In genomic region chr2:36785179-36785795, GRCh38 we compare ENCODE assay signal across 8 cellular contexts.
DNase-seq lines count a peak whose midpoint lies in the region; ATAC-seq and TF ChIP-seq lines count a peak whose summit lies in the region.

No MANE protein-coding gene starts in this region.

- H3K9me3 Mint-ChIP-seq in T-cell = no peaks in the 10 kb centered on the region

- H3K27ac Mint-ChIP-seq in T-cell = no peak overlapping the region

- H3F3A ChIP-seq in smooth muscle cell (ENCODE audit: low read depth) = no peaks in the 10 kb centered on the region

- no peaks in the 10 kb centered on the region for H3K79me2 ChIP-seq in HCT116 (ENCODE audit: insufficient read depth, low read length)
- no peaks in the 10 kb centered on the region for H3K79me2 ChIP-seq in smooth muscle cell (ENCODE audit: low read depth)

- H3K4me1 ChIP-seq in HCT116 (ENCODE audit: control insufficient read depth in 1 of 2, insufficient read depth in 2 of 2, low read length in 2 of 2) (0 out of 4 replicates have a peak, but pooled peaks cover 0 to 3% of the 10 kb centered on the region in 2 experiments), smooth muscle cell (ENCODE audit: low read depth) (peaks cover 4% of the 10 kb centered on the region)

- H3K27me3 ChIP-seq in HCT116 (ENCODE audit: insufficient read depth, low read length) (no peaks in the 10 kb centered on the region; the same call in 1 of the 2 replicates), smooth muscle cell (ENCODE audit: low read depth) (no peaks in the 10 kb centered on the region)

- no TSS peak for BruUV-seq in HCT116 (replicated peaks; lab: Mats Ljungman, UMichigan)

- TF ChIP-seq CTCF in HCT116 (IDR thresholded peaks at IDR 0.05 in 2 of 3, conservative IDR thresholded peaks at IDR 0.05 in 1 of 3; ENCODE audit: borderline replicate concordance in 1 of 3, insufficient read depth in 1 of 3, low read depth in 2 of 3, low read length in 2 of 3) (peak; percentile 68 to 95 (median 94)), NB4 (IDR thresholded peaks at IDR 0.05; ENCODE audit: low read depth, low read length) (peak; percentile 98), smooth muscle cell (IDR thresholded peaks at IDR 0.05; ENCODE audit: borderline replicate concordance, insufficient read depth, poor library complexity, severe bottlenecking) (peak; percentile 96)

- 32% methylated on average over 5 of the region's 5 CpGs for WGBS in smooth muscle cell (ENCODE audit: low lambda C conversion rate)

- no peaks in the 10 kb centered on the region for H3K36me3 Mint-ChIP-seq in T-cell

- H3K27ac ChIP-seq in HCT116 (ENCODE audit: low read depth, low read length) (no peak overlapping the region), smooth muscle cell (ENCODE audit: low read depth) (no peak overlapping the region)

- H3K9ac ChIP-seq in HCT116 (ENCODE audit: low read length) (no peak overlapping the region), smooth muscle cell (ENCODE audit: low read depth) (no peak overlapping the region)

- CTCF ChIA-PET in HCT116 (lab: Charles Lee) = interaction anchor here (0.6 to 1.9 kb wide), 11 partner anchors 8 to 319 kb away, joined by 3 to 7 read pairs (median 4); no protein-coding TSS in a partner anchor
- CTCF ChIA-PET in T-cell (lab: Charles Lee) = interaction anchor here (0.5 to 2.9 kb wide), 11 partner anchors 9 to 432 kb away, joined by 3 to 19 read pairs (median 4); no protein-coding TSS in a partner anchor

- H3K4me3 ChIP-seq in HCT116 (replicated peaks in 1 of 2; ENCODE audit: low read depth in 1 of 2, low read length in 2 of 2) (no peak overlapping the region), NB4 (ENCODE audit: low read depth, low read length) (no peak overlapping the region), smooth muscle cell (no peak overlapping the region)

- peak; percentile 70 for TF ChIP-seq RAD21 in HCT116 (IDR thresholded peaks at IDR 0.05; ENCODE audit: low read depth)

- TF ChIP-seq POLR2A in HCT116 (IDR thresholded peaks at IDR 0.05; ENCODE audit: borderline replicate concordance, extremely low read depth, insufficient read depth, insufficient read length) (no peak), NB4 (IDR thresholded peaks at IDR 0.05; ENCODE audit: extremely low read depth, insufficient read length) (no peak)

- H4K20me1 ChIP-seq in HCT116 (ENCODE audit: insufficient read depth) (no peaks in the 10 kb centered on the region), smooth muscle cell (ENCODE audit: low read depth) (no peaks in the 10 kb centered on the region)

- H3K36me3 ChIP-seq in HCT116 (ENCODE audit: control insufficient read depth in 1 of 2, insufficient read depth in 2 of 2, low read length in 2 of 2) = no peaks in the 10 kb centered on the region
- no peaks in the 10 kb centered on the region for H3K36me3 ChIP-seq in smooth muscle cell (ENCODE audit: low read depth)

- H2AFZ ChIP-seq in HCT116 (ENCODE audit: low read depth, low read length, poor library complexity, severe bottlenecking) = peak overlapping the region; percentile 47
- H2AFZ ChIP-seq in smooth muscle cell (ENCODE audit: low read depth) = no peak overlapping the region

- H3K9me3 ChIP-seq in HCT116 (ENCODE audit: control insufficient read depth in 1 of 2, insufficient read depth in 1 of 2, low read depth in 1 of 2, low read length in 2 of 2) (no peaks in the 10 kb centered on the region), smooth muscle cell (replicated peaks; ENCODE audit: low read depth) (no peaks in the 10 kb centered on the region)

- H3K4me2 ChIP-seq in HCT116 (ENCODE audit: low read length) = peak overlapping the region; percentile 9; the same call in 1 of the 2 replicates
- peak overlapping the region; percentile 27 for H3K4me2 ChIP-seq in smooth muscle cell

- ATAC-seq in HCT116 (peak; percentile 94), T-cell (replicated peaks in 1 of 4) (peak; percentile 65 to 82 (median 78))

- DNase-seq in G401 (ENCODE audit: low spot score) (peak; percentile 63), HCT116 (ENCODE audit: low read depth, low spot score) (peak; percentile 62), NB4 (ENCODE audit: low read depth) (peak; percentile 73), T-cell (peak; percentile 7 to 70 (median 46)), anterior cingulate cortex (lab: John Stamatoyannopoulos, UW) (peak in 33 of 58 donors; percentile 3 to 48 (median 13)), hypothalamus (lab: John Stamatoyannopoulos, UW) (peak in 32 of 51 donors; percentile 0 to 58 (median 10)), smooth muscle cell (lab: John Stamatoyannopoulos, UW; ENCODE audit: unreplicated experiment) (peak; percentile 32), NCI-H446 treated with DMSO at 0.1 percent for 48 hours (lab: John Stamatoyannopoulos, UW) (no peak)

- peaks cover 13 to 16% of the 10 kb centered on the region in 2 donors for H3K27me3 Mint-ChIP-seq in T-cell

- in situ Hi-C loops in G401 (cut with HindIII; ENCODE audit: low sequenced_read_pairs) = no loop called here

- peaks cover 0 to 4% (median 0%) of the 10 kb centered on the region in 3 donors for H3K4me1 Mint-ChIP-seq in T-cell

- H3K9me2 ChIP-seq in HCT116 (ENCODE audit: insufficient read depth) = no peaks in the 10 kb centered on the region

- POLR2A ChIA-PET in HCT116 (lab: Charles Lee) (no interaction called here), T-cell (lab: Charles Lee) (interaction anchor here in 1 of 2 donors (1.1 kb wide), 1 partner anchor 10 kb away, joined by 3 read pairs; no protein-coding TSS in a partner anchor)

- RAD21 ChIA-PET in HCT116 (lab: Charles Lee; ENCODE audit: low non-redundant PET in 1 of 2, low total read pairs in 2 of 2, uncharacterized antibody in 2 of 2, unreplicated experiment in 2 of 2) = no interaction called here

- intact Hi-C loops in HCT116 (cut with micrococcal nuclease) = loop anchor here (10.0 kb wide), 1 partner anchor 360 kb away; no protein-coding TSS in a partner anchor

- no peak overlapping the region for H3K4me3 Mint-ChIP-seq in T-cell

TF ChIP-seq in HCT116, 20 proteins besides CTCF, POLR2A, EP300 and RAD21:
- TF ChIP-seq CBX3 (IDR thresholded peaks at IDR 0.05; ENCODE audit: low read depth) (0 out of 2 replicates have a peak, but pooled peaks have one; percentile 14), EGR1 (IDR thresholded peaks at IDR 0.05; ENCODE audit: low read depth) (no peak)
